In the genomic region with DNA sequence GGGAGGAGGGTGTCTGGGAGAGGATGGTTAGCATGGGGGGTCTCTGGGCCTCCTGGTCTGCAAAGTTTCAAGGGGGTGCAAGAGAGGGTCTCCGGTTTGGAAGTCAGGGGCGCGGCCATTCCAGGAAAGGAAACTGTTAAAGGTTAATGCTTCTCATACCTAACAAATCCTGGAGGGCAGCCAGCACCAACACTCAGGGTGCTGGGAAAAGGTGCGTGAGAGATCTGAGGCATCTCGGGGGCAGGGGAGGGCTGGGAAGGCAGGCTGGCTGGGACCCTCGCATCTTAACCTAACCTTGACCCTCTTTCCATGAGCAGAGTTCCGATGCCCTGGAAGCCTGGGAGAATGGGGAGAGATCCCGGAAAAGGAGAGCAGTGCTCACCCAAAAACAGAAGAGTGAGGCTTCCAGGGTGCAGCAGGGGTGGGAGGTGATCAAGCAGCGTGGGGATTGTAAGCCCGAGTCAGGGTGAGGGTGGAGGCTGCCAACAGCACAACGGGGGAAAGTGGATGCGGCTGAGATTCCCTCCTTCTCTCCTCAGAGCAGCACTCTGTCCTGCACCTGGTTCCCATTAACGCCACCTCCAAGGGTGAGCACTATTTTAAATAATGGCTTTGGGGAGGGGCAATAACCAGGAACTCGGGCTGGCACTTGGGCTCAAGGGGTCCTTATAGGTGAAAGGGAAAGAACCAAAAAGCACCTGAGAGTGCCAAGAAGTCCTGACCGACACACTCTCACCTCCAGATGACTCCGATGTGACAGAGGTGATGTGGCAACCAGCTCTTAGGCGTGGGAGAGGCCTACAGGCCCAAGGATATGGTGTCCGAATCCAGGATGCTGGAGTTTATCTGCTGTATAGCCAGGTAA, we compare ENCODE assay signal across 1 cellular context.
TF ChIP-seq lines count a peak whose summit lies in the region.

No MANE protein-coding gene starts in this region.

TF ChIP-seq in HepG2, 621 proteins besides CTCF, POLR2A, EP300 and RAD21:
- no peak for TF ChIP-seq ZNF572 (CRISPR knock-in tag; IDR thresholded peaks at IDR 0.05)
- no peak for TF ChIP-seq ZFYVE20 (CRISPR knock-in tag; IDR thresholded peaks at IDR 0.05; ENCODE audit: borderline replicate concordance, low read depth)
- no peak for TF ChIP-seq IRF2 (CRISPR knock-in tag; IDR thresholded peaks at IDR 0.05)
- no peak for TF ChIP-seq SIN3A (IDR thresholded peaks at IDR 0.05; ENCODE audit: borderline replicate concordance, low read depth, low read length)
- no peak for TF ChIP-seq GTF3A (CRISPR knock-in tag; conservative IDR thresholded peaks at IDR 0.05)
- TF ChIP-seq ZNF879 (CRISPR knock-in tag; IDR thresholded peaks at IDR 0.05) = no peak
- TF ChIP-seq, protein P1, sequence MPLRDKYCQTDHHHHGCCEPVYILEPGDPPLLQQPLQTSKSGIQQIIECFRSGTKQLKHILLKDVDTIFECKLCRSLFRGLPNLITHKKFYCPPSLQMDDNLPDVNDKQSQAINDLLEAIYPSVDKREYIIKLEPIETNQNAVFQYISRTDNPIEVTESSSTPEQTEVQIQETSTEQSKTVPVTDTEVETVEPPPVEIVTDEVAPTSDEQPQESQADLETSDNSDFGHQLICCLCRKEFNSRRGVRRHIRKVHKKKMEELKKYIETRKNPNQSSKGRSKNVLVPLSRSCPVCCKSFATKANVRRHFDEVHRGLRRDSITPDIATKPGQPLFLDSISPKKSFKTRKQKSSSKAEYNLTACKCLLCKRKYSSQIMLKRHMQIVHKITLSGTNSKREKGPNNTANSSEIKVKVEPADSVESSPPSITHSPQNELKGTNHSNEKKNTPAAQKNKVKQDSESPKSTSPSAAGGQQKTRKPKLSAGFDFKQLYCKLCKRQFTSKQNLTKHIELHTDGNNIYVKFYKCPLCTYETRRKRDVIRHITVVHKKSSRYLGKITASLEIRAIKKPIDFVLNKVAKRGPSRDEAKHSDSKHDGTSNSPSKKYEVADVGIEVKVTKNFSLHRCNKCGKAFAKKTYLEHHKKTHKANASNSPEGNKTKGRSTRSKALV (CRISPR knock-in tag; IDR thresholded peaks at IDR 0.05) = no peak
- TF ChIP-seq ZNF709 (CRISPR knock-in tag; IDR thresholded peaks at IDR 0.05) = no peak
- TF ChIP-seq ZSCAN29 (CRISPR knock-in tag; conservative IDR thresholded peaks at IDR 0.05) = no peak
- no peak for TF ChIP-seq TCF12 (IDR thresholded peaks at IDR 0.05)
- TF ChIP-seq TCF12 (CRISPR knock-in tag; IDR thresholded peaks at IDR 0.05) = 0 out of 2 replicates have a peak, but pooled peaks have one; percentile 18
- 0 out of 2 replicates have a peak, but pooled peaks have one; percentile 34 for TF ChIP-seq ZMAT3 (CRISPR knock-in tag; conservative IDR thresholded peaks at IDR 0.05)
- TF ChIP-seq, protein P2, sequence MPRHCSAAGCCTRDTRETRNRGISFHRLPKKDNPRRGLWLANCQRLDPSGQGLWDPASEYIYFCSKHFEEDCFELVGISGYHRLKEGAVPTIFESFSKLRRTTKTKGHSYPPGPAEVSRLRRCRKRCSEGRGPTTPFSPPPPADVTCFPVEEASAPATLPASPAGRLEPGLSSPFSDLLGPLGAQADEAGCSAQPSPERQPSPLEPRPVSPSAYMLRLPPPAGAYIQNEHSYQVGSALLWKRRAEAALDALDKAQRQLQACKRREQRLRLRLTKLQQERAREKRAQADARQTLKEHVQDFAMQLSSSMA (CRISPR knock-in tag; IDR thresholded peaks at IDR 0.05) = 0 out of 2 replicates have a peak, but pooled peaks have one; percentile 19
- TF ChIP-seq, protein P3, sequence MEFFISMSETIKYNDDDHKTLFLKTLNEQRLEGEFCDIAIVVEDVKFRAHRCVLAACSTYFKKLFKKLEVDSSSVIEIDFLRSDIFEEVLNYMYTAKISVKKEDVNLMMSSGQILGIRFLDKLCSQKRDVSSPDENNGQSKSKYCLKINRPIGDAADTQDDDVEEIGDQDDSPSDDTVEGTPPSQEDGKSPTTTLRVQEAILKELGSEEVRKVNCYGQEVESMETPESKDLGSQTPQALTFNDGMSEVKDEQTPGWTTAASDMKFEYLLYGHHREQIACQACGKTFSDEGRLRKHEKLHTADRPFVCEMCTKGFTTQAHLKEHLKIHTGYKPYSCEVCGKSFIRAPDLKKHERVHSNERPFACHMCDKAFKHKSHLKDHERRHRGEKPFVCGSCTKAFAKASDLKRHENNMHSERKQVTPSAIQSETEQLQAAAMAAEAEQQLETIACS (CRISPR knock-in tag; IDR thresholded peaks at IDR 0.05) = no peak
